ENCODE assay signal across 1 cellular context in the genomic region with DNA sequence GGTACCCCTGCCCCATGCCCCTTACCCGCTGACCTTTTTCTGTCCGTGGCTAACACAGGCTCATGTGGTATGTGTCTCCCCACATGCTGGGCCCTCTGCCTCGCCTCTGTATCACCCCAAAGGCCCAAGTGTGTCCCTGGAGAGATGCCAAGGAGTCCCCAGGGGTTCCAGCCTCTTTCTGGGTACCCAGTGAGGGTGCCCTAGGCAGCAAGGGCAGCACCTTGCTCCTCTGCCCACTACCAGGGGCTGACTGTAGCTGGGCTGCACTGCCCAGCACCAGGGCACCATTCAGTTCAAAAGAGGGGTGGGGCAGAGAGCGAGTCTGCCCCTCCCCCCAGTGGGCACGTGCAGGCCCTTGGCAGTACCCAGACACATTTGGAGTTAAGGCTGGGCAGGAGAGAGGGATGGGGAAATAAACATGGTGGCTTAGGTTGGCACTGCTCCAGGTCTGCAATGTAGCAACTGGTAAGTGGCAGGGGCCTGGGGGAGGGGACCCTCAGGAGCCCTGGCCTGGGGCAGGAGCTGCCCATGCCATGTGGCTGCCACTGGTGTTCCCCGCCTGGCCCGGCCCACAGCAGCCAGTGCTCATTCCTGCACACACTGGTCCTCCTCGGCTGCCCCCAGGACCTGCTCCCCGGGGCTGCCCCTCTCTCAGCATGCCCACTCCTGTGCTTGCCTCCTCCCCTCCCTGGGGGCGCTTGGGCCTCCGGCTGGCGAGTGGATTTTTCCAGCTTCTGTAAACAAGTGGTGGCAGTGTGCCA.
TF ChIP-seq lines count a peak whose summit lies in the region.

No MANE protein-coding gene starts in this region.

TF ChIP-seq in HCT116, 20 proteins besides CTCF, POLR2A, EP300 and RAD21:
- peak; percentile 39; the same call in 1 of the 2 replicates for TF ChIP-seq ZFX (IDR thresholded peaks at IDR 0.05)
- TF ChIP-seq ZNF274 (IDR thresholded peaks at IDR 0.05; ENCODE audit: low read depth, low read length) = no peak
- TF ChIP-seq EGR1 (IDR thresholded peaks at IDR 0.05; ENCODE audit: low read depth) = no peak
- TF ChIP-seq EZH2 (IDR thresholded peaks at IDR 0.05) = no peak
- TF ChIP-seq, protein P1, sequence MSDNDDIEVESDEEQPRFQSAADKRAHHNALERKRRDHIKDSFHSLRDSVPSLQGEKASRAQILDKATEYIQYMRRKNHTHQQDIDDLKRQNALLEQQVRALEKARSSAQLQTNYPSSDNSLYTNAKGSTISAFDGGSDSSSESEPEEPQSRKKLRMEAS (IDR thresholded peaks at IDR 0.05) = no peak
- TF ChIP-seq SP1 (IDR thresholded peaks at IDR 0.05; ENCODE audit: low read depth) = peak; percentile 43; the same call in 1 of the 2 replicates
- TF ChIP-seq CEBPB (IDR thresholded peaks at IDR 0.05; ENCODE audit: low read depth) = no peak
- no peak for TF ChIP-seq SRF (IDR thresholded peaks at IDR 0.05; ENCODE audit: low read depth)
